ENCODE assay signal across 8 cellular contexts in the genomic region with DNA sequence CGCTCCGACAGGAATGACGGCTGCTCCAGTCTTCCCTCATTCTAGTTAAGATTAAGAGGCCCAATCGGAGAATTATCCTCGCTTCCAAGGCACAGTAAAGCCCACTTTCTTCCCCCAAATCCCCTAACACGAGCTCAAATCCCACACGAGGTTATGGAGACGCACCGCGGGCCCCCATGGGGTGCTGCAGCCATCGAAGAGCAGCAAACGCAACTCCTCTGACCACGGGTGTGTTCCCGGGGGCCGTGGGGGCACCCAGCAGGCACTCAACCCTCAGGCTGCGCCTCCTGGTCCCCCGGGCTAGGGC. TPM values are rescaled to one million over a fixed set of nuclear protein-coding genes. Genes with fewer than 3 reads are reported as not detected.
DNase-seq lines count a peak whose midpoint lies in the region; ATAC-seq and TF ChIP-seq lines count a peak whose summit lies in the region.

No MANE protein-coding gene starts in this region.

- TF ChIP-seq CTCF in Loucy (conservative IDR thresholded peaks at IDR 0.05; ENCODE audit: low read length) = no peak
- no peak for TF ChIP-seq CTCF in neural cell (IDR thresholded peaks at IDR 0.05; ENCODE audit: poor library complexity, severe bottlenecking)

- peak in 1 of 2 donors; percentile 16 for ATAC-seq in activated T-cell treated with anti-CD3 and anti-CD28 coated beads, Interleukin-2, amount 50 U/mL, for 72 hours (replicated peaks in 1 of 2)

- peak overlapping the region; percentile 86 for H3K27ac Mint-ChIP-seq in activated T-cell treated with anti-CD3 and anti-CD28 coated beads, Interleukin-2, amount 50 U/mL, for 72 hours

- no peaks in the 10 kb centered on the region for H4K20me1 ChIP-seq in Loucy (ENCODE audit: insufficient read depth, low read length, poor library complexity, severe bottlenecking)
- no peaks in the 10 kb centered on the region for H4K20me1 ChIP-seq in neural cell (ENCODE audit: insufficient read depth)

- H3K27ac ChIP-seq in ectodermal cell (ENCODE audit: insufficient read depth, low read depth, low read length, poor library complexity, severe bottlenecking) (no peak overlapping the region), neural cell (ENCODE audit: low read length) (peak overlapping the region; percentile 18)

- peak overlapping the region; percentile 97 for H2AFZ ChIP-seq in Loucy (ENCODE audit: low read length)
- H2AFZ ChIP-seq in neural cell (ENCODE audit: low read depth, low read length) = peak overlapping the region; percentile 40

- H3K36me3 ChIP-seq in Loucy (ENCODE audit: insufficient read depth, low read length) (peaks cover 25% of the 10 kb centered on the region; the same call in 1 of the 2 replicates), ectodermal cell (ENCODE audit: control insufficient read depth, insufficient read depth, low read length) (peaks cover 19% of the 10 kb centered on the region), neural cell (ENCODE audit: insufficient read depth, low read length) (no peaks in the 10 kb centered on the region)

- H3K9me3 Mint-ChIP-seq in activated T-cell treated with anti-CD3 and anti-CD28 coated beads, Interleukin-2, amount 50 U/mL, for 72 hours = no peaks in the 10 kb centered on the region

- TF ChIP-seq RAD21 in neural cell (conservative IDR thresholded peaks at IDR 0.05) = no peak

- H3K4me3 ChIP-seq in Loucy (ENCODE audit: low read length, poor library complexity, severe bottlenecking) (peak overlapping the region; percentile 95), ectodermal cell (ENCODE audit: insufficient read depth, low read depth, low read length) (peak overlapping the region; percentile 96), neural cell (ENCODE audit: low read length) (peak overlapping the region; percentile 99)

- H3K4me1 ChIP-seq in Loucy (ENCODE audit: insufficient read depth, low read length, poor library complexity, severe bottlenecking) = peaks cover 19% of the 10 kb centered on the region
- H3K4me1 ChIP-seq in ectodermal cell (ENCODE audit: control insufficient read depth, insufficient read depth, low read length) = peaks cover 20% of the 10 kb centered on the region

- no peaks in the 10 kb centered on the region for H3K27me3 Mint-ChIP-seq in activated T-cell treated with anti-CD3 and anti-CD28 coated beads, Interleukin-2, amount 50 U/mL, for 72 hours (ENCODE audit: low read depth)

- peak overlapping the region; percentile 98 for H3K4me2 ChIP-seq in Loucy (ENCODE audit: low read depth, low read length, poor library complexity, severe bottlenecking)
- peak overlapping the region; percentile 99 for H3K4me2 ChIP-seq in neural cell (ENCODE audit: low read length)

- H3K9me2 ChIP-seq in Loucy (replicated peaks; ENCODE audit: low read depth, low read length) = no peaks in the 10 kb centered on the region
- no peaks in the 10 kb centered on the region for H3K9me2 ChIP-seq in neural cell (ENCODE audit: insufficient read depth, low read length)

- peaks cover 2 to 11% of the 10 kb centered on the region in 2 donors for H3K36me3 Mint-ChIP-seq in activated T-cell treated with anti-CD3 and anti-CD28 coated beads, Interleukin-2, amount 50 U/mL, for 72 hours (ENCODE audit: insufficient read depth in 2 of 2)

- WGBS in ectodermal cell, 2 experiments = 2% methylated on average over 17 of the region's 17 CpGs

- H3K9ac ChIP-seq in Loucy (ENCODE audit: low read depth, low read length, poor library complexity, severe bottlenecking) (peak overlapping the region; percentile 90), neural cell (ENCODE audit: low read length) (peak overlapping the region; percentile 83)

- no peaks in the 10 kb centered on the region for H3K27me3 ChIP-seq in Loucy (ENCODE audit: insufficient read depth, low read length, poor library complexity, severe bottlenecking)
- H3K27me3 ChIP-seq in ectodermal cell (ENCODE audit: control insufficient read depth, insufficient read depth, low read length, poor library complexity, severe bottlenecking) = peaks cover 15% of the 10 kb centered on the region
- no peaks in the 10 kb centered on the region for H3K27me3 ChIP-seq in neural cell (ENCODE audit: insufficient read depth, low read depth, low read length)

- H3K9me3 ChIP-seq in Loucy (ENCODE audit: insufficient read depth, low read depth, low read length) (no peaks in the 10 kb centered on the region), ectodermal cell (ENCODE audit: control insufficient read depth, low read length) (no peaks in the 10 kb centered on the region), neural cell (ENCODE audit: low read length) (no peaks in the 10 kb centered on the region)

- DNase-seq in activated T-cell treated with anti-CD3 and anti-CD28 coated beads, Interleukin-2, amount 50 U/mL, for 72 hours = peak in 1 of 2 donors; percentile 12
- DNase-seq in activated T-cell treated with anti-CD3 and anti-CD28 coated beads, Interleukin-2, amount 50 U/mL, for 48 hours = no peak
- DNase-seq in SHP77 (lab: John Stamatoyannopoulos, UW) = no peak
- no peak for DNase-seq in putamen (ENCODE audit: low spot score)
- no peak for DNase-seq in C1 segment of cervical spinal cord (lab: John Stamatoyannopoulos, UW)

- H3K4me3 Mint-ChIP-seq in activated T-cell treated with anti-CD3 and anti-CD28 coated beads, Interleukin-2, amount 50 U/mL, for 72 hours = peak overlapping the region; percentile 95 to 96

- no peak for TF ChIP-seq EP300 in neural cell (conservative IDR thresholded peaks at IDR 0.05; ENCODE audit: poor library complexity, severe bottlenecking)

- H3K79me2 ChIP-seq in Loucy (ENCODE audit: insufficient read depth, low read length) (peaks cover 21% of the 10 kb centered on the region), neural cell (replicated peaks; ENCODE audit: insufficient read depth, low read length) (peaks cover 23% of the 10 kb centered on the region)

- H3K4me1 Mint-ChIP-seq in activated T-cell treated with anti-CD3 and anti-CD28 coated beads, Interleukin-2, amount 50 U/mL, for 72 hours (ENCODE audit: low read depth) = peaks cover 21% of the 10 kb centered on the region

- H3F3A ChIP-seq in Loucy (ENCODE audit: low read depth) = no peaks in the 10 kb centered on the region
- H3F3A ChIP-seq in neural cell (ENCODE audit: insufficient read depth, low read length, poor library complexity, severe bottlenecking) = no peaks in the 10 kb centered on the region

TF ChIP-seq in neural cell, 6 proteins besides CTCF, POLR2A, EP300 and RAD21:
- TF ChIP-seq TAF1 (IDR thresholded peaks at IDR 0.05; ENCODE audit: low read depth) (no peak), EZH2 (IDR thresholded peaks at IDR 0.05; ENCODE audit: borderline replicate concordance, insufficient read depth, low read length, poor library complexity, severe bottlenecking) (no peak)

RNA-seq across cellular contexts. Expression of a gene that starts 0.4 kb away (rescaled TPM):
- 10 to 100 TPM; 73.1 to 81.5 TPM for total RNA-seq in activated T-cell treated with anti-CD3 and anti-CD28 coated beads, Interleukin-2, amount 50 U/mL, for 72 hours
- polyA plus RNA-seq in ectodermal cell (2013, experiment 1 of 4) = 128 TPM
- 140 TPM for polyA plus RNA-seq in ectodermal cell (2013, experiment 2 of 4)
- 174 TPM for polyA plus RNA-seq in ectodermal cell (2013, experiment 3 of 4)
- polyA plus RNA-seq in ectodermal cell (2013, experiment 4 of 4) = 178 TPM
- 295 and 359 TPM in 2 replicates for polyA plus RNA-seq in neural cell
- polyA minus RNA-seq in neural cell = 48.0 and 50.1 TPM in 2 replicates

RNA-seq across cellular contexts. Expression of a gene that starts 4.8 kb away (rescaled TPM):
- not detected for total RNA-seq in activated T-cell treated with anti-CD3 and anti-CD28 coated beads, Interleukin-2, amount 50 U/mL, for 72 hours
- polyA plus RNA-seq in ectodermal cell (2013, experiment 1 of 4) = not detected
- not detected for polyA plus RNA-seq in ectodermal cell (2013, experiment 2 of 4)
- polyA plus RNA-seq in ectodermal cell (2013, experiment 3 of 4) = not detected
- polyA plus RNA-seq in ectodermal cell (2013, experiment 4 of 4) = not detected
- not detected in 2 replicates for polyA plus RNA-seq in neural cell
- polyA minus RNA-seq in neural cell = not detected in 2 replicates
